9 cellular contexts compared by ENCODE assay signal in genomic region chr5:175060264-175060663, GRCh38.
A peak's percentile ranks its signal among the peaks of the same experiment; 100 is the strongest.
DNase-seq lines count a peak whose midpoint lies in the region; ATAC-seq, FAIRE-seq and TF ChIP-seq lines count a peak whose summit lies in the region.
"Had no signal": no experiment of that assay in that cellular context is flagged by ENCODE, and none has a peak within 500 bp of the region (broad histone marks: within the 10 kb centered on the region; RNA-seq: fewer than 3 reads in every experiment).

No MANE protein-coding gene starts in this region.

- no peaks in the 10 kb centered on the region for H3K36me3 Mint-ChIP-seq in effector memory CD8-positive, alpha-beta T cell (ENCODE audit: insufficient read depth)

- peak overlapping the region; percentile 41 for H3K27ac ChIP-seq in skeletal muscle tissue (ENCODE audit: low read depth, low read length)

- no peak for ATAC-seq in effector memory CD8-positive, alpha-beta T cell (replicated peaks)
- no peak for ATAC-seq in GM19467 (IDR thresholded peaks at IDR 0.05; ENCODE audit: unreplicated experiment)

- DNase-seq in EL = peak; percentile 4
- no peak for DNase-seq in NT2/D1 (ENCODE audit: low read depth, low spot score)
- DNase-seq in effector memory CD8-positive, alpha-beta T cell = no peak
- DNase-seq in NCI-H1048 (lab: John Stamatoyannopoulos, UW) = no peak
- DNase-seq in NCI-H1436 (lab: John Stamatoyannopoulos, UW) = no peak
- no peak for DNase-seq in GM12892 (ENCODE audit: insufficient read length)
- DNase-seq: GF-D8 had no signal

- no peaks in the 10 kb centered on the region for H3K4me1 ChIP-seq in NT2/D1 (ENCODE audit: insufficient read depth, insufficient read length)
- H3K4me1 ChIP-seq in skeletal muscle tissue (ENCODE audit: control insufficient read depth in 3 of 3, insufficient read depth in 3 of 3, low read length in 3 of 3) = no peaks in the 10 kb centered on the region

- H3K9me3 ChIP-seq in NT2/D1 (ENCODE audit: insufficient read depth, low read length) (no peaks in the 10 kb centered on the region), skeletal muscle tissue (ENCODE audit: control insufficient read depth in 3 of 3, low read length in 3 of 3) (no peaks in the 10 kb centered on the region)

- no peaks in the 10 kb centered on the region for H3K36me3 ChIP-seq in NT2/D1 (ENCODE audit: insufficient read depth, insufficient read length, low read length)
- H3K36me3 ChIP-seq in skeletal muscle tissue (ENCODE audit: control insufficient read depth in 3 of 3, insufficient read depth in 3 of 3, low read length in 3 of 3) = no peaks in the 10 kb centered on the region

- H3K4me3 Mint-ChIP-seq in effector memory CD8-positive, alpha-beta T cell = peak overlapping the region; percentile 59 to 60

- H3K27me3 ChIP-seq in NT2/D1 (ENCODE audit: insufficient read depth, insufficient read length) (no peaks in the 10 kb centered on the region), skeletal muscle tissue (ENCODE audit: control insufficient read depth in 3 of 3, insufficient read depth in 3 of 3, low read length in 3 of 3) (no peaks in the 10 kb centered on the region)

- FAIRE-seq in GM12892 (lab: Jason Lieb, UNC) = no peak

- peaks cover 7% of the 10 kb centered on the region in 2 donors for H3K4me1 Mint-ChIP-seq in effector memory CD8-positive, alpha-beta T cell (ENCODE audit: low read depth in 2 of 2)

- H3K27ac Mint-ChIP-seq in effector memory CD8-positive, alpha-beta T cell = no peak overlapping the region

- H3K9me3 Mint-ChIP-seq in effector memory CD8-positive, alpha-beta T cell = no peaks in the 10 kb centered on the region

- peaks cover 0 to 28% of the 10 kb centered on the region in 2 donors for H3K27me3 Mint-ChIP-seq in effector memory CD8-positive, alpha-beta T cell

- H3K9ac ChIP-seq in NT2/D1 (ENCODE audit: insufficient read length, low read depth) (peak overlapping the region; percentile 42), skeletal muscle tissue (ENCODE audit: low read depth in 1 of 3, low read length in 3 of 3) (no peak overlapping the region)

- H3K4me3 ChIP-seq in NT2/D1 (ENCODE audit: insufficient read length, low read depth) (peak overlapping the region; percentile 33), skeletal muscle tissue (ENCODE audit: low read length in 3 of 3) (no peak overlapping the region)

- no peak for TF ChIP-seq POLR2A in GM12892 (IDR thresholded peaks at IDR 0.05; ENCODE audit: low read depth, low read length)
